ENCODE assay signal across 13 cellular contexts in genomic region chr1:168767885-168768584, GRCh38. TPM values are rescaled to one million over a fixed set of nuclear protein-coding genes. Genes with fewer than 3 reads are reported as not detected.
DNase-seq lines count a peak whose midpoint lies in the region; ATAC-seq and TF ChIP-seq lines count a peak whose summit lies in the region.
"Had no signal": no experiment of that assay in that cellular context is flagged by ENCODE, and none has a peak within 500 bp of the region (broad histone marks: within the 10 kb centered on the region; RNA-seq: fewer than 3 reads in every experiment).

No MANE protein-coding gene starts in this region.

- H3K27me3 ChIP-seq in aorta (ENCODE audit: control insufficient read depth in 1 of 2, insufficient read depth in 2 of 2, low read length in 1 of 2) = no peaks in the 10 kb centered on the region

- no peaks in the 10 kb centered on the region for H3K36me3 ChIP-seq in aorta (ENCODE audit: control insufficient read depth in 1 of 2, insufficient read depth in 2 of 2, low read length in 1 of 2)

- H3K9me3 ChIP-seq in aorta (ENCODE audit: control insufficient read depth, low read length) = no peaks in the 10 kb centered on the region

- H3K4me1 ChIP-seq in aorta (ENCODE audit: control insufficient read depth in 1 of 2, insufficient read depth in 2 of 2, low read length in 2 of 2) = peaks cover 0 to 4% of the 10 kb centered on the region in 2 donors

- H3K27ac ChIP-seq in aorta (ENCODE audit: low read depth in 1 of 2, low read length in 2 of 2) = no peak overlapping the region
- H3K27ac ChIP-seq: SK-N-MC had no signal

- intact Hi-C loops in aorta (cut with DNase I) = no loop called here

- TF ChIP-seq CTCF in fibroblast of pulmonary artery (IDR thresholded peaks at IDR 0.05; ENCODE audit: low read length, missing control alignments) = no peak

- peak; percentile 78 for ATAC-seq in aorta (ENCODE audit: low FRiP score)
- no peak for ATAC-seq in HG02973 (IDR thresholded peaks at IDR 0.05; ENCODE audit: unreplicated experiment)
- ATAC-seq: stimulated activated effector memory CD8-positive, alpha-beta T cell treated with anti-CD3 and anti-CD28 coated beads, Interleukin-12 subunit alpha, Interleukin-12 subunit beta, amount 100 ng/mL, for 72 hours had no signal

- H3K4me3 ChIP-seq in fibroblast of pulmonary artery (replicated peaks; ENCODE audit: low read depth, low read length) (no peak overlapping the region), aorta (ENCODE audit: low read length in 2 of 2) (no peak overlapping the region)
- H3K4me3 ChIP-seq: SK-N-MC had no signal

- peak; percentile 9 for DNase-seq in NCI-H2196 treated with DMSO at 0.1 percent for 48 hours (lab: John Stamatoyannopoulos, UW; ENCODE audit: unreplicated experiment)
- DNase-seq in NCI-H2196 (lab: John Stamatoyannopoulos, UW; ENCODE audit: unreplicated experiment) = no peak
- DNase-seq in fibroblast of pulmonary artery (ENCODE audit: low read depth) = peak; percentile 56
- peak; percentile 13 for DNase-seq in midbrain (lab: John Stamatoyannopoulos, UW)
- no peak for DNase-seq in aorta
- no peak for DNase-seq in stimulated activated CD8-positive, alpha-beta memory T cell treated with anti-CD3 and anti-CD28 coated beads, Interleukin-4, amount 100 ng/mL, for 48 hours
- DNase-seq in SIG-M5 treated with dmso at 0.1 percent for 504 hours (lab: John Stamatoyannopoulos, UW; ENCODE audit: unreplicated experiment) = no peak
- DNase-seq: activated gamma-delta T cell treated with Interleukin-2 at 50 U/mL for 16 hours, dermis blood vessel endothelial cell, NCI-H774 had no signal

- 43% methylated on average over 4 of the region's 4 CpGs for WGBS in aorta, 2 donors

RNA-seq across cellular contexts. Expression of gene DPT, which starts 39.0 kb away (rescaled TPM):
- total RNA-seq in aorta = 10 to 100 TPM; 32.5 to 73.2 TPM
- polyA plus RNA-seq in aorta = 10 to 100 TPM; 41.2 to 56.5 TPM
- total RNA-seq: dermis blood vessel endothelial cell had no signal

Comparison
In these comparisons a context has a peak if more than half of its experiments do, and no peak if none do; other contexts are left out.
1. DNase-seq: peak in NCI-H2196 treated with DMSO at 0.1 percent for 48 hours (single experiment), fibroblast of pulmonary artery (single experiment) and midbrain (single experiment); none in NCI-H2196 (single experiment), aorta (0 of 2), stimulated activated CD8-positive, alpha-beta memory T cell treated with anti-CD3 and anti-CD28 coated beads, Interleukin-4, amount 100 ng/mL, for 48 hours (single experiment) and SIG-M5 treated with dmso at 0.1 percent for 504 hours (single experiment).